In the genomic region with DNA sequence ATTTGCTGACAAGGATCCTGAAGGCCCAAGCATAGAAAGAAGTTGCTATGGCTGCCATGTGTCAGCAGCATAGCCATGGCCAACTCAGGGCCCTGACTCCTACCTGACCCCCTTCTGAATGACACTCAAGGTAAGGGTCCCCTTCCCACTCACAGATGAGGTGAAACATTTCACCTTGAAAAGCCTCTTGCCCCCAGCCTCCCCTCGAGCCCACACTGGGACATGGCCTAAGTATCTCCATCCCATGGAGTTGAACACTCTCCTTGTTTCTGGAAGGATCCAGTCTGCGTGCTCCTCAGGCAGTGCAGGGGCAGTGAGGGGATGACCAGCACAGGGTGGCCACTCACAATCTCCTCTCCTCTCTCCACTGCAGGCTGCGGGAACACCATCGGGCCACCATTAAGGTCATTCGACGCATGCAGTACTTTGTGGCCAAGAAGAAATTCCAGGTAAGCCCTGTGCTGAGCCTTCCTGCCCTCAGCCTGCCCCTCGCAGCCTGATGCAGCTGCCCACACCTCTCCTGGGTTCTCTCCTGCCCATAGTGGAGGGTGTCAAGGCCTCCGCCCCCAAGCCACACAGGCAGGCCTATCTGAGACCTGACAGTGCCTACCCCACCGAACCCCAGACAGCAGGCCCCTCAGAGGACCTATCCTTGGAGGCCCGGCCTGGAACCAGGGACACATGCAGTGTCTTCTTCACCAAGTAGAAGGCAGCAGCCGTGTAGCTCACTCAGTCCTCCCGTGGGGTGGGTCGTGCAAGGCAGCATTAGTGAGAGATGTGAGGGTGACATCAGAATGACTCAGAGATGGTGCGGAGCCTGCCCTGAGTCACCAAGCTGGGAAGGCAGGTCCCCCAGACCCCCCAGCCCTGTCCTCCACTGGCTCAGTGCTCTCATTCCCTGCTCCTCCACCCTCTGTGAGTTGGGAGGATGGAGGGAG, we compare ENCODE assay signal across 10 cellular contexts.
A peak's percentile ranks its signal among the peaks of the same experiment; 100 is the strongest.
DNase-seq lines count a peak whose midpoint lies in the region; ATAC-seq and TF ChIP-seq lines count a peak whose summit lies in the region.
"Had no signal": no experiment of that assay in that cellular context is flagged by ENCODE, and none has a peak within 500 bp of the region (broad histone marks: within the 10 kb centered on the region; RNA-seq: fewer than 3 reads in every experiment).

No MANE protein-coding gene starts in this region.

- H2AFZ ChIP-seq in hepatocyte = no peak overlapping the region

- DNase-seq in activated naive CD4-positive, alpha-beta T cell treated with anti-CD3 and anti-CD28 coated beads for 36 hours = peak; percentile 31
- no peak for DNase-seq in activated naive CD4-positive, alpha-beta T cell treated with anti-CD3 and anti-CD28 coated beads, Interleukin-2, amount 50 U/mL, for 16 hours
- DNase-seq in activated naive CD8-positive, alpha-beta T cell treated with anti-CD3 and anti-CD28 coated beads, Interleukin-2, amount 50 U/mL, for 24 hours = peak; percentile 36
- DNase-seq in hepatocyte (ENCODE audit: low spot score) (peak; percentile 38), stromal cell of bone marrow (ENCODE audit: low read depth) (peak; percentile 50), medulla oblongata (ENCODE audit: extremely low spot score) (no peak)

- no peak overlapping the region for H3K4me3 Mint-ChIP-seq in activated naive CD4-positive, alpha-beta T cell treated with anti-CD3 and anti-CD28 coated beads for 36 hours
- no peak overlapping the region for H3K4me3 Mint-ChIP-seq in activated naive CD8-positive, alpha-beta T cell treated with anti-CD3 and anti-CD28 coated beads, Interleukin-2, amount 50 U/mL, for 24 hours
- H3K4me3 Mint-ChIP-seq: CD4-positive, alpha-beta T cell; stimulated activated naive CD8-positive, alpha-beta T cell treated with anti-CD3 and anti-CD28 coated beads, Interleukin-15, amount 100 ng/mL, for 72 hours had no signal

- H4K20me1 ChIP-seq in hepatocyte (ENCODE audit: insufficient read depth, poor library complexity, severe bottlenecking) = no peaks in the 10 kb centered on the region

- H3K4me2 ChIP-seq in hepatocyte = no peak overlapping the region

- H3K27ac ChIP-seq in hepatocyte = no peak overlapping the region

- 88% methylated on average over 14 of the region's 14 CpGs for WGBS in hepatocyte (ENCODE audit: low lambda C conversion rate, missing lambda C conversion rate)

- no peak for TF ChIP-seq CTCF in hepatocyte (IDR thresholded peaks at IDR 0.05; ENCODE audit: poor library complexity)

- intact Hi-C loops in activated naive CD4-positive, alpha-beta T cell treated with anti-CD3 and anti-CD28 coated beads for 36 hours (cut with micrococcal nuclease) = no loop called here

- no peaks in the 10 kb centered on the region for H3K79me2 ChIP-seq in hepatocyte

- peak; percentile 85 for ATAC-seq in activated naive CD8-positive, alpha-beta T cell treated with anti-CD3 and anti-CD28 coated beads, Interleukin-2, amount 50 U/mL, for 24 hours
- no peak for ATAC-seq in HG02852 (IDR thresholded peaks at IDR 0.05; ENCODE audit: unreplicated experiment)
- no peak for ATAC-seq in GM18517 (IDR thresholded peaks at IDR 0.05; ENCODE audit: unreplicated experiment)
- ATAC-seq: stimulated activated naive CD8-positive, alpha-beta T cell treated with anti-CD3 and anti-CD28 coated beads, Interleukin-15, amount 100 ng/mL, for 72 hours had no signal

- H3K36me3 ChIP-seq in hepatocyte (replicated peaks; ENCODE audit: insufficient read depth, low read depth) = no peaks in the 10 kb centered on the region

- H3K27ac Mint-ChIP-seq in activated naive CD4-positive, alpha-beta T cell treated with anti-CD3 and anti-CD28 coated beads for 36 hours = no peak overlapping the region
- no peak overlapping the region for H3K27ac Mint-ChIP-seq in activated naive CD8-positive, alpha-beta T cell treated with anti-CD3 and anti-CD28 coated beads, Interleukin-2, amount 50 U/mL, for 24 hours
- H3K27ac Mint-ChIP-seq: CD4-positive, alpha-beta T cell had no signal

- H3K27me3 Mint-ChIP-seq in activated naive CD4-positive, alpha-beta T cell treated with anti-CD3 and anti-CD28 coated beads for 36 hours (ENCODE audit: low read depth) = no peaks in the 10 kb centered on the region
- H3K27me3 Mint-ChIP-seq in activated naive CD8-positive, alpha-beta T cell treated with anti-CD3 and anti-CD28 coated beads, Interleukin-2, amount 50 U/mL, for 24 hours = peaks cover 5% of the 10 kb centered on the region
- H3K27me3 Mint-ChIP-seq: CD4-positive, alpha-beta T cell; stimulated activated naive CD8-positive, alpha-beta T cell treated with anti-CD3 and anti-CD28 coated beads, Interleukin-15, amount 100 ng/mL, for 72 hours had no signal

- H3K36me3 Mint-ChIP-seq in activated naive CD4-positive, alpha-beta T cell treated with anti-CD3 and anti-CD28 coated beads for 36 hours (ENCODE audit: low read depth) = peaks cover 2% of the 10 kb centered on the region
- H3K36me3 Mint-ChIP-seq in activated naive CD8-positive, alpha-beta T cell treated with anti-CD3 and anti-CD28 coated beads, Interleukin-2, amount 50 U/mL, for 24 hours (ENCODE audit: low read depth) = no peaks in the 10 kb centered on the region

- peaks cover 3% of the 10 kb centered on the region for H3K9me3 Mint-ChIP-seq in activated naive CD4-positive, alpha-beta T cell treated with anti-CD3 and anti-CD28 coated beads for 36 hours
- H3K9me3 Mint-ChIP-seq in activated naive CD8-positive, alpha-beta T cell treated with anti-CD3 and anti-CD28 coated beads, Interleukin-2, amount 50 U/mL, for 24 hours = no peaks in the 10 kb centered on the region
- H3K9me3 Mint-ChIP-seq: CD4-positive, alpha-beta T cell; stimulated activated naive CD8-positive, alpha-beta T cell treated with anti-CD3 and anti-CD28 coated beads, Interleukin-15, amount 100 ng/mL, for 72 hours had no signal

- no peaks in the 10 kb centered on the region for H3K4me1 ChIP-seq in hepatocyte (ENCODE audit: insufficient read depth)

- H3K4me1 Mint-ChIP-seq in activated naive CD4-positive, alpha-beta T cell treated with anti-CD3 and anti-CD28 coated beads for 36 hours (ENCODE audit: low read depth) = peaks cover 4% of the 10 kb centered on the region
- peaks cover 9% of the 10 kb centered on the region for H3K4me1 Mint-ChIP-seq in activated naive CD8-positive, alpha-beta T cell treated with anti-CD3 and anti-CD28 coated beads, Interleukin-2, amount 50 U/mL, for 24 hours

- H3K9me2 ChIP-seq in hepatocyte (replicated peaks; ENCODE audit: insufficient read depth) = no peaks in the 10 kb centered on the region

- no peak overlapping the region for H3K4me3 ChIP-seq in hepatocyte

- CTCF ChIA-PET in activated naive CD4-positive, alpha-beta T cell treated with anti-CD3 and anti-CD28 coated beads for 36 hours (lab: Charles Lee) = no interaction called here

- H3K9me3 ChIP-seq in hepatocyte (ENCODE audit: low read depth) = no peaks in the 10 kb centered on the region

- peaks cover 3% of the 10 kb centered on the region for H3K27me3 ChIP-seq in hepatocyte

Comparison
In these comparisons a context has a peak if more than half of its experiments do, and no peak if none do; other contexts are left out.
1. DNase-seq: peak in activated naive CD4-positive, alpha-beta T cell treated with anti-CD3 and anti-CD28 coated beads for 36 hours (single experiment), activated naive CD8-positive, alpha-beta T cell treated with anti-CD3 and anti-CD28 coated beads, Interleukin-2, amount 50 U/mL, for 24 hours (single experiment), hepatocyte (single experiment) and stromal cell of bone marrow (single experiment); none in activated naive CD4-positive, alpha-beta T cell treated with anti-CD3 and anti-CD28 coated beads, Interleukin-2, amount 50 U/mL, for 16 hours (single experiment) and medulla oblongata (single experiment).